11 cellular contexts compared by ENCODE assay signal in the genomic region with DNA sequence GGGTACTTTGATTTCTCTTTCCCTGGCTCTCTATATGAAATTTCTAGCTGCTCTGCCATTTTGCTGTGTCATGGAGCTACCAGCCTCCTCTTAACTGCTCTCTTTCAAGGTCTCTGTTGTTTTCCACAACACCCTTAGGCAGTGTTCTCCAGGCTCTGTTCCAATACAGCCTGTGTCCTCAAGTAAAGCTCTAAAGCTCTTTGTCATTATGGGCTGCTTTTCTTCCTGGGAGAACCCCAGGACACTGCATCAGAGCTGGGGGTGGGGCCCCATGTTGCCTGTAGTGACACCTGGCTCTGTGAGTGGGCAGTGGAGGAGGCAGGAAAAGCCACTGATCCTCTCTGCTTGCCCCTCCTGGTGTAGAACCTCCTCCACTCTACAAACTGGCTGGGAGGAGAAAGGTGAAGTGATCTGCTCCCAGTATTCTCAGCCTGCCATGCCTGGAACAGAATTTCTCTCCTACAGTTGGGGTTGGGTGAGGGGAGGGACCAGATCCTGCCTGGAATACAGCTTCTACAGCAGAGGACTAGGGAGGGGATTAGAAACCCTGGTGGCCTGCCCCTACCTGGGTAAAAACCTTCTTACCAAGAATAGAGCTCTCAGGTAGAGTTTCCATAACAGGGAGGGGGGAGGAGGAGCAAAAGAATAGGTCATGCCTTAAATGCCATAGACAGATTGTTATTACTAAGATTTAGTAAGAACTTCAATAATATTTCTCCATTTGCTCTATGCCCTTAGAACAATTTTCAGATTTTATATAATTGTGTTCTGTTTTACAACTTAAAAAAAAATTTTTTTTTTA. TPM values are rescaled to one million over a fixed set of nuclear protein-coding genes. Genes with fewer than 3 reads are reported as not detected.
DNase-seq lines count a peak whose midpoint lies in the region; ATAC-seq, FAIRE-seq and TF ChIP-seq lines count a peak whose summit lies in the region.
"Had no signal": no experiment of that assay in that cellular context is flagged by ENCODE, and none has a peak within 500 bp of the region (broad histone marks: within the 10 kb centered on the region; RNA-seq: fewer than 3 reads in every experiment).

No MANE protein-coding gene starts in this region.

- peaks cover 9% of the 10 kb centered on the region for H3K4me1 ChIP-seq in A549

- POLR2A ChIA-PET in A549 (lab: Yijun Ruan, JAX), result no interaction called here

- no peak for TF ChIP-seq CTCF in A549 (IDR thresholded peaks at IDR 0.05)
- TF ChIP-seq CTCF in VCaP (conservative IDR thresholded peaks at IDR 0.05), result no peak

- H3K4me3 ChIP-seq in A549, result no peak overlapping the region

- H3K4me2 ChIP-seq in A549, result no peak overlapping the region

- H3K27ac ChIP-seq in A549 (peak overlapping the region; percentile 12 to 66), VCaP (peak overlapping the region; percentile 11; the same call in 1 of the 2 replicates)

- DNase-seq in A549 (ENCODE audit: low read depth in 1 of 2, low spot score in 1 of 2) (peak in 1 of 2 experiments; percentile 29), HT-29 (ENCODE audit: low spot score) (peak; percentile 16), iPS-NIHi11 (ENCODE audit: low spot score) (peak; percentile 65), RKO (ENCODE audit: low spot score) (no peak)
- DNase-seq: effector memory CD4-positive, alpha-beta T cell; left cardiac atrium; NCI-H526 had no signal

- peaks cover 6% of the 10 kb centered on the region; the same call in 1 of the 3 replicates for H3K9me3 ChIP-seq in A549

- no peak for TF ChIP-seq EP300 in A549 (IDR thresholded peaks at IDR 0.05)

- CTCF ChIA-PET in A549 (lab: Yijun Ruan, JAX), result interaction anchor here (0.6 to 9.8 kb wide), 2 partner anchors 20 to 143 kb away, joined by 3 to 54 read pairs; no protein-coding TSS in a partner anchor

- FAIRE-seq in A549 (lab: Jason Lieb, UNC), result no peak

- no peak for TF ChIP-seq RAD21 in A549 (conservative IDR thresholded peaks at IDR 0.05 in 1 of 2, IDR thresholded peaks at IDR 0.05 in 1 of 2)

- ATAC-seq in A549 (peak; percentile 43 to 60; a peak in 4 of 6 replicates), GM21576 (IDR thresholded peaks at IDR 0.05; ENCODE audit: unreplicated experiment) (no peak), HG03039 (IDR thresholded peaks at IDR 0.05; ENCODE audit: unreplicated experiment) (no peak), GM19463 (IDR thresholded peaks at IDR 0.05; ENCODE audit: unreplicated experiment) (no peak)
- ATAC-seq: left cardiac atrium had no signal

- TF ChIP-seq POLR2A in A549 (IDR thresholded peaks at IDR 0.05; ENCODE audit: low read length), result no peak

TF ChIP-seq in A549, 52 proteins besides CTCF, POLR2A, EP300 and RAD21:
- TF ChIP-seq RARB (CRISPR knock-in tag; IDR thresholded peaks at IDR 0.05) (no peak), MAFK (IDR thresholded peaks at IDR 0.05; ENCODE audit: partially characterized antibody) (peak; percentile 60)

RNA-seq across cellular contexts. Expression of a gene that starts 33.7 kb away (rescaled TPM):
- polyA plus RNA-seq in A549 (2011; rRNA removed) (9.1 and 12.3 TPM in 2 replicates), A549 (2017; fragmentation: RNase III; extraction: RNeasy Plus Mini Kit Qiagen cat#74134 plus additional on column Dnase treatment) (4.9 to 5.3 TPM (median 5.0 TPM) in 3 replicates)
- polyA plus RNA-seq in A549 (2012; cell fraction: cytosol; rRNA removed), result 7.9 and 9.7 TPM in 2 replicates
- 5.5 and 6.7 TPM in 2 replicates for polyA plus RNA-seq in A549 (2012; cell fraction: nucleus; rRNA removed)
- 17.1 and 21.8 TPM in 2 replicates for polyA minus RNA-seq in A549 (2011; rRNA and poly(A)+ RNA removed)
- total RNA-seq in HT-29 (2014; rRNA removed; shearing (Covaris generic)), result 0.89 and 1.6 TPM in 2 replicates

RNA-seq across cellular contexts. Expression of a gene that starts 55.9 kb away (rescaled TPM):
- polyA plus RNA-seq in A549 (2011; rRNA removed) (66.9 and 72.9 TPM in 2 replicates), A549 (2017; fragmentation: RNase III; extraction: RNeasy Plus Mini Kit Qiagen cat#74134 plus additional on column Dnase treatment) (43.2 to 44.4 TPM (median 43.2 TPM) in 3 replicates)
- 24.6 and 28.8 TPM in 2 replicates for polyA plus RNA-seq in A549 (2012; cell fraction: cytosol; rRNA removed)
- 25.2 and 38.1 TPM in 2 replicates for polyA plus RNA-seq in A549 (2012; cell fraction: nucleus; rRNA removed)
- polyA minus RNA-seq in A549 (2011; rRNA and poly(A)+ RNA removed), result 90.5 and 97.4 TPM in 2 replicates
- 66.8 and 73.7 TPM in 2 replicates for total RNA-seq in HT-29 (2014; rRNA removed; shearing (Covaris generic))

Comparison
In these comparisons a context has a peak if more than half of its experiments do, and no peak if none do; other contexts are left out.
1. ATAC-seq: peak in A549 (2 of 2); none in GM21576 (single experiment), HG03039 (single experiment) and GM19463 (single experiment).